17 cellular contexts compared by ENCODE assay signal in the genomic region with DNA sequence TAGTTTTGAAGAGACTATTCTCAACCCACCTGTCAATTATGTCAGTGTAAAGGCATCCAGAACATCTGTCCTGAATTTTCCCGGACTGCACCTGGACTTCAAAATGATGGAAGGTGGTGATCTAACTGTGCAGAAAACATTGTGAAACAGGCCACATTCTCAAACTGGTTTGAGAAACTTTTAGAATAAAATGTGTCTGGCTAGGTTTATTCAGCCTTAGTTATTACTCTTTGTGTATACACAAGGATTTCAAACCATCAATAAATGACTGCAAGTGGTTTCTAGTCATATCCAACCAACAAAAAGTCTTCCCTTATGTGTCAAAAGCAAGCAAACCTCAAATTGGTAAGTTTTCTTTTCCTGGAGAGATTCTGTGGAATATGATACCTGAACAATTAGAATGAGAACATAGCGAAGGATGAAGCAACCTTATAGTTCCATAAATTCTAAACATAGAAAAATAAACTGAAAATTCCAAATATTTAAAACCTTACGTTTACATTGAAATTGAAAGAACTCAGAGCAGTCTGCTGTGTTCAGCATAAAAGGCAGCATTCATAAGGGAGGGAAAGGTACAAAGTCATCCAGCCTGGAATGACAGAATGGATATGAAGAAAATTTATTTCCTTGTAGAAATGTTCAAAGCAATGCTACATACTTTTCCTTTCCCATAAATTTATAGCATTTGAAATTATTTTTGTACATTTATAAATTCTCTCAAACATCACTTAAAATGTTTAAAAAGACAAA.
"Had no signal": no experiment of that assay in that cellular context is flagged by ENCODE, and none has a peak within 500 bp of the region (broad histone marks: within the 10 kb centered on the region; RNA-seq: fewer than 3 reads in every experiment).

No MANE protein-coding gene starts in this region.

- H3K4me3 Mint-ChIP-seq: activated CD4-positive, alpha-beta memory T cell treated with anti-CD3 and anti-CD28 coated beads, Interleukin-2, amount 10 ng/mL, durations not matched to agents 7 days and 5 days; activated CD4-positive, alpha-beta T cell treated with anti-CD3 and anti-CD28 coated beads for 36 hours; activated naive CD8-positive, alpha-beta T cell treated with anti-CD3 and anti-CD28 coated beads for 36 hours; type B pancreatic cell had no signal

- H3K4me3 ChIP-seq: ascending aorta, coronary artery, lung had no signal

- H3K9me3 ChIP-seq: ascending aorta had no signal

- H3K27ac ChIP-seq: ascending aorta, coronary artery, WERI-Rb-1 had no signal

- H3K36me3 ChIP-seq: ascending aorta, WERI-Rb-1 had no signal

- H3K9me3 Mint-ChIP-seq: type B pancreatic cell had no signal

- DNase-seq: activated CD4-positive, alpha-beta memory T cell treated with anti-CD3 and anti-CD28 coated beads, Interleukin-2, amount 10 ng/mL, durations not matched to agents 7 days and 5 days; activated CD4-positive, alpha-beta T cell treated with anti-CD3 and anti-CD28 coated beads for 36 hours; activated gamma-delta T cell treated with Interleukin-2 at 50 U/mL for 16 hours; activated naive CD8-positive, alpha-beta T cell treated with anti-CD3 and anti-CD28 coated beads for 36 hours; activated T-cell treated with anti-CD3 and anti-CD28 coated beads, Interleukin-2, amount 50 U/mL, for 48 hours; caudate nucleus; effector CD4-positive, alpha-beta T cell; hippocampal formation; naive thymus-derived CD4-positive, alpha-beta T cell; posterior cingulate gyrus; stimulated activated naive CD4-positive, alpha-beta T cell treated with Interleukin-2 at 50 U/mL for 16 hours; T-helper 1 cell; WERI-Rb-1 had no signal

- H3K27ac Mint-ChIP-seq: activated CD4-positive, alpha-beta memory T cell treated with anti-CD3 and anti-CD28 coated beads, Interleukin-2, amount 10 ng/mL, durations not matched to agents 7 days and 5 days; activated CD4-positive, alpha-beta T cell treated with anti-CD3 and anti-CD28 coated beads for 36 hours; activated naive CD8-positive, alpha-beta T cell treated with anti-CD3 and anti-CD28 coated beads for 36 hours; naive thymus-derived CD4-positive, alpha-beta T cell; type B pancreatic cell had no signal

- H3K27me3 Mint-ChIP-seq: activated CD4-positive, alpha-beta memory T cell treated with anti-CD3 and anti-CD28 coated beads, Interleukin-2, amount 10 ng/mL, durations not matched to agents 7 days and 5 days; activated naive CD8-positive, alpha-beta T cell treated with anti-CD3 and anti-CD28 coated beads for 36 hours; type B pancreatic cell had no signal

- ATAC-seq: activated CD4-positive, alpha-beta T cell treated with anti-CD3 and anti-CD28 coated beads for 36 hours; naive thymus-derived CD4-positive, alpha-beta T cell had no signal

- H3K4me1 ChIP-seq: ascending aorta had no signal

- H3K27me3 ChIP-seq: ascending aorta had no signal

- H3K36me3 Mint-ChIP-seq: type B pancreatic cell had no signal
